In genomic region chr14:31926123-31926522, GRCh38 we compare ENCODE assay signal across 1 cellular context.
TF ChIP-seq lines count a peak whose summit lies in the region.

No MANE protein-coding gene starts in this region.

TF ChIP-seq in GM23338, 12 proteins besides CTCF, POLR2A, EP300 and RAD21 (continued from another document):
- no peak for TF ChIP-seq ZNF462 (CRISPR knock-in tag; IDR thresholded peaks at IDR 0.05)
- TF ChIP-seq ZNF331 (CRISPR knock-in tag; IDR thresholded peaks at IDR 0.05; ENCODE audit: low read depth), result no peak
TF ChIP-seq in GM23338: peak in this region for 0.
